ENCODE assay signal across 8 cellular contexts in the genomic region with DNA sequence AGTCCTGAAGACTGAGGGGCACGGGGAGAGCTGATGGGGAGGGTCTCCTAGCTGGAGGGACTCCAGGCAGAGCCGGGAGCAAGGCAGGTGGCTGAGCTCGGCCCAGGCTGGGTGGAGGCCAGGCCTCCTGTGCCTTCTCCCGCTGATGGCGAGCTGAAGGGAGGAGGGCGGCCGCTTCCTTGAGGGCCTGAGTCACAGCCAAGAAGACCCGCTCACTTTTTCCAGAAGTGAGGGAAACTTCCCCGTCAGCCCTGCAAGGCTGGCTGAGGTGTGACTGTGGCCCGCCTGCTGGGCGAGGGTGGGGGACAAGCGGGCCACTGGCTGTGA. TPM values are rescaled to one million over a fixed set of nuclear protein-coding genes. Genes with fewer than 3 reads are reported as not detected.
DNase-seq lines count a peak whose midpoint lies in the region; ATAC-seq and TF ChIP-seq lines count a peak whose summit lies in the region.

No MANE protein-coding gene starts in this region.

- H3K27ac ChIP-seq in SJCRH30 = peak overlapping the region; percentile 91
- peak overlapping the region; percentile 90 for H3K27ac ChIP-seq in ectodermal cell (ENCODE audit: insufficient read depth, low read depth, low read length, poor library complexity, severe bottlenecking)
- H3K27ac ChIP-seq in osteoblast (ENCODE audit: low read depth, low read length) = no peak overlapping the region
- H3K27ac ChIP-seq in upper lobe of left lung = peak overlapping the region; percentile 87 to 95 (median 92)
- H3K27ac ChIP-seq in CD4-positive, alpha-beta T cell (ENCODE audit: low read depth, low read length) = no peak overlapping the region

- no peaks in the 10 kb centered on the region for H3K79me2 ChIP-seq in osteoblast (ENCODE audit: insufficient read depth, low read length)

- no peaks in the 10 kb centered on the region for H3K4me1 Mint-ChIP-seq in CD4-positive, alpha-beta T cell (ENCODE audit: low read depth)

- no peak overlapping the region for H3K27ac Mint-ChIP-seq in CD4-positive, alpha-beta T cell

- H3K4me1 ChIP-seq in SJCRH30 = peaks cover 49% of the 10 kb centered on the region
- peaks cover 65% of the 10 kb centered on the region for H3K4me1 ChIP-seq in ectodermal cell (ENCODE audit: control insufficient read depth, insufficient read depth, low read length)
- H3K4me1 ChIP-seq in osteoblast (ENCODE audit: insufficient read depth, low read length) = peaks cover 13% of the 10 kb centered on the region
- peaks cover 67 to 90% (median 82%) of the 10 kb centered on the region in 4 donors for H3K4me1 ChIP-seq in upper lobe of left lung

- H3K4me3 Mint-ChIP-seq in CD4-positive, alpha-beta T cell = no peak overlapping the region

- DNase-seq in GM10248 (ENCODE audit: extremely low spot score) (peak; percentile 23), SJCRH30 (peak; percentile 64 to 72), osteoblast (ENCODE audit: insufficient read length, low spot score, missing footprints) (peak; percentile 95), upper lobe of left lung (peak in 1 of 2 donors; percentile 58), GDM1 (lab: John Stamatoyannopoulos, UW) (no peak), H4 (ENCODE audit: low spot score) (no peak)
- DNase-seq in CD4-positive, alpha-beta T cell = no peak

- no peak for TF ChIP-seq POLR2A in upper lobe of left lung (IDR thresholded peaks at IDR 0.05)

- WGBS in ectodermal cell, 2 experiments = 27 to 37% methylated on average over 12 of the region's 12 CpGs
- 9% methylated on average over 8 of the region's 12 CpGs; no CpG with 5 or more reads in 1 of the 2 donors for WGBS in upper lobe of left lung, 2 donors

- H3K36me3 ChIP-seq in SJCRH30 (no peaks in the 10 kb centered on the region), ectodermal cell (ENCODE audit: control insufficient read depth, insufficient read depth, low read length) (no peaks in the 10 kb centered on the region), osteoblast (ENCODE audit: insufficient read depth, low read length) (no peaks in the 10 kb centered on the region), upper lobe of left lung (no peaks in the 10 kb centered on the region)

- no peaks in the 10 kb centered on the region for H3K27me3 ChIP-seq in SJCRH30
- H3K27me3 ChIP-seq in ectodermal cell (ENCODE audit: control insufficient read depth, insufficient read depth, low read length, poor library complexity, severe bottlenecking) = peaks cover 31% of the 10 kb centered on the region
- H3K27me3 ChIP-seq in osteoblast (ENCODE audit: insufficient read depth, low read length) = peaks cover 11% of the 10 kb centered on the region
- peaks cover 0 to 7% (median 0%) of the 10 kb centered on the region in 4 donors for H3K27me3 ChIP-seq in upper lobe of left lung
- H3K27me3 ChIP-seq in CD4-positive, alpha-beta T cell (ENCODE audit: control insufficient read depth, insufficient read depth, low read length) = peaks cover 68% of the 10 kb centered on the region

- H3K9me3 ChIP-seq in SJCRH30 (replicated peaks) (no peaks in the 10 kb centered on the region), ectodermal cell (ENCODE audit: control insufficient read depth, low read length) (no peaks in the 10 kb centered on the region), osteoblast (ENCODE audit: low read depth, low read length) (no peaks in the 10 kb centered on the region), upper lobe of left lung (no peaks in the 10 kb centered on the region)
- H3K9me3 ChIP-seq in CD4-positive, alpha-beta T cell (ENCODE audit: control insufficient read depth, low read length) = no peaks in the 10 kb centered on the region

- no peaks in the 10 kb centered on the region for H4K20me1 ChIP-seq in osteoblast (ENCODE audit: insufficient read depth, low read length)

- CTCF ChIA-PET in GM10248 (lab: Yijun Ruan, JAX) = interaction anchor here (1.1 to 1.5 kb wide), 2 partner anchors 35 to 62 kb away, joined by 3 to 4 read pairs; partner anchors contain the start of gene CCNL2
- CTCF ChIA-PET in CD4-positive, alpha-beta T cell (lab: Charles Lee) = no interaction called here

- H3K4me2 ChIP-seq in osteoblast (ENCODE audit: insufficient read depth, low read length) = no peak overlapping the region

- H3K4me3 ChIP-seq in SJCRH30 (peak overlapping the region; percentile 50), ectodermal cell (ENCODE audit: insufficient read depth, low read depth, low read length) (peak overlapping the region; percentile 18), osteoblast (ENCODE audit: insufficient read depth, low read length) (no peak overlapping the region), upper lobe of left lung (peak overlapping the region in 3 of 4 donors; percentile 1 to 29 (median 24))

- no peaks in the 10 kb centered on the region for H3K36me3 Mint-ChIP-seq in CD4-positive, alpha-beta T cell (ENCODE audit: low read depth)

- peak in 1 of 4 donors; percentile 34 for TF ChIP-seq EP300 in upper lobe of left lung (IDR thresholded peaks at IDR 0.05)

- ATAC-seq in upper lobe of left lung (ENCODE audit: low FRiP score in 2 of 2) = peak; percentile 1 to 5
- ATAC-seq in CD4-positive, alpha-beta T cell (ENCODE audit: poor library complexity) = no peak

- H3K9me3 Mint-ChIP-seq in CD4-positive, alpha-beta T cell = no peaks in the 10 kb centered on the region

- intact Hi-C loops in CD4-positive, alpha-beta T cell (cut with DNase I, micrococcal nuclease) = no loop called here

- POLR2A ChIA-PET in GM10248 (lab: Yijun Ruan, JAX) = no interaction called here
- POLR2A ChIA-PET in CD4-positive, alpha-beta T cell (lab: Charles Lee) = no interaction called here

- H3K27me3 Mint-ChIP-seq in CD4-positive, alpha-beta T cell = peaks cover 23% of the 10 kb centered on the region

- TF ChIP-seq CTCF in GM10248 (IDR thresholded peaks at IDR 0.05; ENCODE audit: control extremely low read depth, extremely low read depth, low read depth, missing control alignments) = no peak
- TF ChIP-seq CTCF in osteoblast (IDR thresholded peaks at IDR 0.05; ENCODE audit: extremely low read depth, low read depth, low read length) = no peak
- TF ChIP-seq CTCF in upper lobe of left lung (IDR thresholded peaks at IDR 0.05) = no peak
- no peak for TF ChIP-seq CTCF in CD4-positive, alpha-beta T cell (IDR thresholded peaks at IDR 0.05)

- H2AFZ ChIP-seq in osteoblast (ENCODE audit: low read length) = no peak overlapping the region

RNA-seq across cellular contexts. Expression of gene VWA1, which starts 1.7 kb away (rescaled TPM):
- total RNA-seq in SJCRH30 (2014; rRNA removed; shearing (Covaris generic)) = 0.58 and 3.3 TPM in 2 replicates
- polyA plus RNA-seq in ectodermal cell (2013, experiment 1 of 4) = 10.6 TPM
- 13.6 TPM for polyA plus RNA-seq in ectodermal cell (2013, experiment 2 of 4)
- polyA plus RNA-seq in ectodermal cell (2013, experiment 3 of 4) = 12.2 TPM
- 10.6 TPM for polyA plus RNA-seq in ectodermal cell (2013, experiment 4 of 4)
- total RNA-seq in osteoblast = 2.4 and 4.3 TPM in 2 replicates
- 100 to 1,000 TPM in 2 of 6 donors, 10 to 100 TPM in 4; 41.8 to 108 (median 62.5) TPM for total RNA-seq in upper lobe of left lung
- total RNA-seq in H4 (2014; rRNA removed; shearing (Covaris generic)) = 0.04 TPM in 1 of 2 replicates, not detected in the other
- not detected for total RNA-seq in CD4-positive, alpha-beta T cell

RNA-seq across cellular contexts. Expression of gene ANKRD65, which starts 12.7 kb away (rescaled TPM):
- 6.1 and 6.2 TPM in 2 replicates for total RNA-seq in SJCRH30 (2014; rRNA removed; shearing (Covaris generic))
- 2.1 TPM for polyA plus RNA-seq in ectodermal cell (2013, experiment 1 of 4)
- polyA plus RNA-seq in ectodermal cell (2013, experiment 2 of 4) = 3.1 TPM
- 2.3 TPM for polyA plus RNA-seq in ectodermal cell (2013, experiment 3 of 4)
- 3.6 TPM for polyA plus RNA-seq in ectodermal cell (2013, experiment 4 of 4)
- total RNA-seq in osteoblast (1.2 and 1.8 TPM in 2 replicates), upper lobe of left lung (10 to 100 TPM; 21.3 to 54.5 (median 34.7) TPM)
- not detected in 2 replicates for total RNA-seq in H4 (2014; rRNA removed; shearing (Covaris generic))
- not detected for total RNA-seq in CD4-positive, alpha-beta T cell

RNA-seq across cellular contexts. Expression of gene ATAD3C, which starts 15.7 kb away (rescaled TPM):
- 0.20 TPM in 1 of 2 replicates, not detected in the other for total RNA-seq in SJCRH30 (2014; rRNA removed; shearing (Covaris generic))
- 0.96 TPM for polyA plus RNA-seq in ectodermal cell (2013, experiment 1 of 4)
- polyA plus RNA-seq in ectodermal cell (2013, experiment 2 of 4) = 1.0 TPM
- 0.21 TPM for polyA plus RNA-seq in ectodermal cell (2013, experiment 3 of 4)
- 1.1 TPM for polyA plus RNA-seq in ectodermal cell (2013, experiment 4 of 4)
- total RNA-seq in osteoblast = under 0.01 and 0.59 TPM in 2 replicates
- 10 to 100 TPM in 5 of 6 donors, 1 to 10 TPM in 1; 9.2 to 20.9 (median 14.7) TPM for total RNA-seq in upper lobe of left lung
- not detected in 2 replicates for total RNA-seq in H4 (2014; rRNA removed; shearing (Covaris generic))
- total RNA-seq in CD4-positive, alpha-beta T cell = under 1 TPM; 0.28 to 0.74 TPM

RNA-seq across cellular contexts. Expression of gene MRPL20, which starts 26.7 kb away (rescaled TPM):
- total RNA-seq in SJCRH30 (2014; rRNA removed; shearing (Covaris generic)) = 229 and 236 TPM in 2 replicates
- polyA plus RNA-seq in ectodermal cell (2013, experiment 1 of 4) = 109 TPM
- polyA plus RNA-seq in ectodermal cell (2013, experiment 2 of 4) = 121 TPM
- polyA plus RNA-seq in ectodermal cell (2013, experiment 3 of 4) = 104 TPM
- 109 TPM for polyA plus RNA-seq in ectodermal cell (2013, experiment 4 of 4)
- total RNA-seq in osteoblast = 53.9 and 58.9 TPM in 2 replicates
- total RNA-seq in upper lobe of left lung = 100 to 1,000 TPM in 3 of 6 donors, 10 to 100 TPM in 3; 90.7 to 145 (median 101) TPM
- 243 and 264 TPM in 2 replicates for total RNA-seq in H4 (2014; rRNA removed; shearing (Covaris generic))
- 100 to 1,000 TPM in 1 of 2 experiments, 10 to 100 TPM in 1; 99.9 to 103 TPM for total RNA-seq in CD4-positive, alpha-beta T cell

RNA-seq across cellular contexts. Expression of gene CCNL2, which starts 34.6 kb away (rescaled TPM):
- 124 and 196 TPM in 2 replicates for total RNA-seq in SJCRH30 (2014; rRNA removed; shearing (Covaris generic))
- 244 TPM for polyA plus RNA-seq in ectodermal cell (2013, experiment 1 of 4)
- 258 TPM for polyA plus RNA-seq in ectodermal cell (2013, experiment 2 of 4)
- 212 TPM for polyA plus RNA-seq in ectodermal cell (2013, experiment 3 of 4)
- 246 TPM for polyA plus RNA-seq in ectodermal cell (2013, experiment 4 of 4)
- total RNA-seq in osteoblast = 138 and 139 TPM in 2 replicates
- total RNA-seq in upper lobe of left lung = 100 to 1,000 TPM; 131 to 897 (median 216) TPM
- total RNA-seq in H4 (2014; rRNA removed; shearing (Covaris generic)) = 46.0 and 49.4 TPM in 2 replicates
- 100 to 1,000 TPM; 274 to 281 TPM for total RNA-seq in CD4-positive, alpha-beta T cell

Comparison
In these comparisons a context has a peak if more than half of its experiments do, and no peak if none do; other contexts are left out.
1. DNase-seq: peak in GM10248 (single experiment), SJCRH30 (2 of 2) and osteoblast (single experiment); none in GDM1 (single experiment), H4 (single experiment) and CD4-positive, alpha-beta T cell (0 of 10).
2. H3K27ac ChIP-seq: peak in SJCRH30 (single experiment), ectodermal cell (single experiment) and upper lobe of left lung (4 of 4); none in osteoblast (single experiment) and CD4-positive, alpha-beta T cell (single experiment).